ENCODE assay signal across 16 cellular contexts in the genomic region with DNA sequence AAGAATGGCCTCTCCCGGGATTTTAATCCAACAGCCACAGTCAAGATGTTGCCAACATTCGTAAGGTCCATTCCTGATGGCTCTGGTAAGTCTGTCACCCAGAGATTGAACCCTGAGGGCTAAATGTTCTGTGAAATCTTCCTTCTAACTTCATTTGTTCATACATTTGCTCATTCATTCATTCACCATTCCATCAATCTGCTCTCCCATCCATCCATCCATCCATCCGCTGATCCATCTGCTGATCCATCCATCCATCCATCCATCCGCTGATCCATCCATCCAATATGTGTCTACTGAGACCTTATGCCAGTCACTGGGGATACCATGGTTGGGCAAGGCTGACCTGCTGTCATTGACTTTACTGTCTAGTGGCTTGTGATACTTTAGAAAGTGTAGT.
DNase-seq lines count a peak whose midpoint lies in the region; ATAC-seq and TF ChIP-seq lines count a peak whose summit lies in the region.
"Had no signal": no experiment of that assay in that cellular context is flagged by ENCODE, and none has a peak within 500 bp of the region (broad histone marks: within the 10 kb centered on the region; RNA-seq: fewer than 3 reads in every experiment).

No MANE protein-coding gene starts in this region.

- H3K27me3 Mint-ChIP-seq in stimulated activated naive CD8-positive, alpha-beta T cell treated with anti-CD3 and anti-CD28 coated beads, Interleukin-15, Interleukin-2, amounts not matched to agents 100 ng/mL and 50 ng/mL, for 24 hours = no peaks in the 10 kb centered on the region
- no peaks in the 10 kb centered on the region for H3K27me3 Mint-ChIP-seq in activated B cell treated with CpG ODN at 0.5 μM for 24 hours
- peaks cover 8% of the 10 kb centered on the region for H3K27me3 Mint-ChIP-seq in endothelial cell (ENCODE audit: unreplicated experiment)
- no peaks in the 10 kb centered on the region for H3K27me3 Mint-ChIP-seq in chondrocyte (ENCODE audit: low read depth)

- no peak for DNase-seq in stimulated activated naive CD8-positive, alpha-beta T cell treated with anti-CD3 and anti-CD28 coated beads, Interleukin-15, Interleukin-2, amounts not matched to agents 100 U/mL and 50 U/mL, for 24 hours
- DNase-seq in activated B cell treated with CpG ODN at 0.5 μM for 24 hours (no peak), endothelial cell (ENCODE audit: low spot score) (no peak), chondrocyte (ENCODE audit: low spot score) (no peak), SHP77 treated with DMSO at 0.1 percent for 48 hours (lab: John Stamatoyannopoulos, UW) (no peak)
- DNase-seq: activated CD4-positive, alpha-beta T cell treated with anti-CD3 and anti-CD28 coated beads for 48 hours; left lung; NCI-H2029 treated with DMSO at 0.1 percent for 48 hours; ovary; stimulated activated CD4-positive, alpha-beta T cell treated with anti-CD3 and anti-CD28 coated beads, Interleukin-2, amount 100 ng/mL, for 24 hours had no signal

- H3K36me3 Mint-ChIP-seq in stimulated activated naive CD8-positive, alpha-beta T cell treated with anti-CD3 and anti-CD28 coated beads, Interleukin-15, Interleukin-2, amounts not matched to agents 100 ng/mL and 50 ng/mL, for 24 hours (ENCODE audit: low read depth) = peaks cover 57% of the 10 kb centered on the region
- peaks cover 2% of the 10 kb centered on the region for H3K36me3 Mint-ChIP-seq in activated B cell treated with CpG ODN at 0.5 μM for 24 hours (ENCODE audit: low read depth)
- H3K36me3 Mint-ChIP-seq in endothelial cell (ENCODE audit: low read depth, unreplicated experiment) = peaks cover 28% of the 10 kb centered on the region
- H3K36me3 Mint-ChIP-seq in chondrocyte (ENCODE audit: low read depth) = peaks cover 14% of the 10 kb centered on the region

- no peak overlapping the region for H3K4me3 Mint-ChIP-seq in stimulated activated naive CD8-positive, alpha-beta T cell treated with anti-CD3 and anti-CD28 coated beads, Interleukin-15, Interleukin-2, amounts not matched to agents 100 ng/mL and 50 ng/mL, for 24 hours
- H3K4me3 Mint-ChIP-seq in activated B cell treated with CpG ODN at 0.5 μM for 24 hours = no peak overlapping the region
- peak overlapping the region; percentile 14 for H3K4me3 Mint-ChIP-seq in endothelial cell (ENCODE audit: unreplicated experiment)
- H3K4me3 Mint-ChIP-seq in chondrocyte (ENCODE audit: unreplicated experiment) = no peak overlapping the region

- peaks cover 80% of the 10 kb centered on the region for H3K4me1 Mint-ChIP-seq in stimulated activated naive CD8-positive, alpha-beta T cell treated with anti-CD3 and anti-CD28 coated beads, Interleukin-15, Interleukin-2, amounts not matched to agents 100 ng/mL and 50 ng/mL, for 24 hours (ENCODE audit: low read depth)
- H3K4me1 Mint-ChIP-seq in activated B cell treated with CpG ODN at 0.5 μM for 24 hours = peaks cover 71% of the 10 kb centered on the region
- peaks cover 80% of the 10 kb centered on the region for H3K4me1 Mint-ChIP-seq in endothelial cell (ENCODE audit: unreplicated experiment)
- H3K4me1 Mint-ChIP-seq in chondrocyte (ENCODE audit: low read depth) = peaks cover 40% of the 10 kb centered on the region

- CTCF ChIA-PET in activated B cell treated with CpG ODN at 0.5 μM for 24 hours (lab: Charles Lee) = no interaction called here

- intact Hi-C loops in activated B cell treated with CpG ODN at 0.5 μM for 24 hours (cut with micrococcal nuclease) = loop anchor here (1.0 kb wide), 2 partner anchors 16 to 26 kb away; no protein-coding TSS in a partner anchor

- H3K9me3 Mint-ChIP-seq in stimulated activated naive CD8-positive, alpha-beta T cell treated with anti-CD3 and anti-CD28 coated beads, Interleukin-15, Interleukin-2, amounts not matched to agents 100 ng/mL and 50 ng/mL, for 24 hours = no peaks in the 10 kb centered on the region
- no peaks in the 10 kb centered on the region for H3K9me3 Mint-ChIP-seq in activated B cell treated with CpG ODN at 0.5 μM for 24 hours
- H3K9me3 Mint-ChIP-seq in endothelial cell (ENCODE audit: unreplicated experiment) = no peaks in the 10 kb centered on the region
- no peaks in the 10 kb centered on the region for H3K9me3 Mint-ChIP-seq in chondrocyte (ENCODE audit: low read depth)

- POLR2A ChIA-PET in activated B cell treated with CpG ODN at 0.5 μM for 24 hours (lab: Charles Lee) = interaction anchor here (1.2 to 1.6 kb wide), 2 partner anchors 16 to 27 kb away, joined by 6 to 15 read pairs; no protein-coding TSS in a partner anchor

- H3K27ac Mint-ChIP-seq in stimulated activated naive CD8-positive, alpha-beta T cell treated with anti-CD3 and anti-CD28 coated beads, Interleukin-15, Interleukin-2, amounts not matched to agents 100 ng/mL and 50 ng/mL, for 24 hours = peak overlapping the region; percentile 61
- H3K27ac Mint-ChIP-seq in activated B cell treated with CpG ODN at 0.5 μM for 24 hours (peak overlapping the region; percentile 64), endothelial cell (ENCODE audit: unreplicated experiment) (no peak overlapping the region), chondrocyte (ENCODE audit: unreplicated experiment) (no peak overlapping the region)

- TF ChIP-seq CTCF in activated B cell treated with CpG ODN at 0.5 μM for 24 hours (IDR thresholded peaks at IDR 0.05) = no peak
- TF ChIP-seq CTCF in endothelial cell (IDR thresholded peaks at IDR 0.05; ENCODE audit: unreplicated experiment) = no peak
- no peak for TF ChIP-seq CTCF in chondrocyte (IDR thresholded peaks at IDR 0.05)

- ATAC-seq in stimulated activated naive CD8-positive, alpha-beta T cell treated with anti-CD3 and anti-CD28 coated beads, Interleukin-15, Interleukin-2, amounts not matched to agents 100 U/mL and 50 U/mL, for 24 hours = no peak
- ATAC-seq in activated B cell treated with CpG ODN at 0.5 μM for 24 hours (ENCODE audit: low read depth) (no peak), HG02885 (IDR thresholded peaks at IDR 0.05; ENCODE audit: poor library complexity, unreplicated experiment) (no peak), GM18867 (IDR thresholded peaks at IDR 0.05; ENCODE audit: unreplicated experiment) (no peak)
- ATAC-seq: gastroesophageal sphincter, HepG2, left lung, Right ventricle myocardium inferior had no signal

Comparison
In these comparisons a context has a peak if more than half of its experiments do, and no peak if none do; other contexts are left out.
1. H3K27ac Mint-ChIP-seq: peak in stimulated activated naive CD8-positive, alpha-beta T cell treated with anti-CD3 and anti-CD28 coated beads, Interleukin-15, Interleukin-2, amounts not matched to agents 100 ng/mL and 50 ng/mL, for 24 hours (single experiment) and activated B cell treated with CpG ODN at 0.5 μM for 24 hours (single experiment); none in endothelial cell (single experiment) and chondrocyte (single experiment).